Comparison of ENCODE assay signal across 10 cellular contexts in genomic region chr11:126163074-126163700, GRCh38. TPM values are rescaled to one million over a fixed set of nuclear protein-coding genes. Genes with fewer than 3 reads are reported as not detected.
DNase-seq lines count a peak whose midpoint lies in the region; TF ChIP-seq lines count a peak whose summit lies in the region.
"Had no signal": no experiment of that assay in that cellular context is flagged by ENCODE, and none has a peak within 500 bp of the region (broad histone marks: within the 10 kb centered on the region; RNA-seq: fewer than 3 reads in every experiment).

No MANE protein-coding gene starts in this region.

- H3K4me3 ChIP-seq in BJ (ENCODE audit: low read depth, low read length) (no peak overlapping the region), MG63 (no peak overlapping the region)

- H3K4me1 Mint-ChIP-seq in neural crest cell = peaks cover 27% of the 10 kb centered on the region
- H3K4me1 Mint-ChIP-seq in activated CD4-positive, alpha-beta memory T cell treated with anti-CD3 and anti-CD28 coated beads for 36 hours (ENCODE audit: low read depth) = peaks cover 2% of the 10 kb centered on the region

- no peaks in the 10 kb centered on the region for H3K9me3 ChIP-seq in MG63

- no peak overlapping the region for H3K27ac Mint-ChIP-seq in neural crest cell (ENCODE audit: unreplicated experiment)
- H3K27ac Mint-ChIP-seq in activated CD4-positive, alpha-beta memory T cell treated with anti-CD3 and anti-CD28 coated beads for 36 hours = no peak overlapping the region
- H3K27ac Mint-ChIP-seq: T-helper 1 cell treated with Interleukin-12 subunit alpha and Interleukin-12 subunit beta and Interleukin-4 antibody, amounts not matched to agents 30 μg/mL and 1 μg/mL, for 36 hours had no signal

- CTCF ChIA-PET in BJ (lab: Yijun Ruan, JAX) = interaction anchor here (0.9 to 1.6 kb wide), 3 partner anchors 9 to 20 kb away, joined by 3 to 4 read pairs (median 3); no protein-coding TSS in a partner anchor
- CTCF ChIA-PET in activated CD4-positive, alpha-beta memory T cell treated with anti-CD3 and anti-CD28 coated beads for 36 hours (lab: Charles Lee) = no interaction called here

- H3K4me3 Mint-ChIP-seq in neural crest cell = no peak overlapping the region
- no peak overlapping the region for H3K4me3 Mint-ChIP-seq in activated CD4-positive, alpha-beta memory T cell treated with anti-CD3 and anti-CD28 coated beads for 36 hours
- H3K4me3 Mint-ChIP-seq: T-helper 1 cell treated with Interleukin-12 subunit alpha and Interleukin-12 subunit beta and Interleukin-4 antibody, amounts not matched to agents 30 μg/mL and 1 μg/mL, for 36 hours had no signal

- POLR2A ChIA-PET in BJ (lab: Charles Lee) = interaction anchor here (0.5 to 1.1 kb wide), 3 partner anchors 10 to 49 kb away, joined by 3 to 6 read pairs (median 4); no protein-coding TSS in a partner anchor
- POLR2A ChIA-PET in activated CD4-positive, alpha-beta memory T cell treated with anti-CD3 and anti-CD28 coated beads for 36 hours (lab: Charles Lee) = no interaction called here

- H3K27me3 Mint-ChIP-seq in neural crest cell (ENCODE audit: low read depth) = peaks cover 67% of the 10 kb centered on the region
- peaks cover 4% of the 10 kb centered on the region for H3K27me3 Mint-ChIP-seq in activated CD4-positive, alpha-beta memory T cell treated with anti-CD3 and anti-CD28 coated beads for 36 hours

- no peaks in the 10 kb centered on the region for H3K36me3 Mint-ChIP-seq in neural crest cell (ENCODE audit: low read depth)
- no peaks in the 10 kb centered on the region for H3K36me3 Mint-ChIP-seq in activated CD4-positive, alpha-beta memory T cell treated with anti-CD3 and anti-CD28 coated beads for 36 hours

- H3K27me3 ChIP-seq in BJ (ENCODE audit: control insufficient read depth, insufficient read depth, low read length) (peaks cover 7% of the 10 kb centered on the region), MG63 (no peaks in the 10 kb centered on the region)

- intact Hi-C loops in activated CD4-positive, alpha-beta memory T cell treated with anti-CD3 and anti-CD28 coated beads for 36 hours (cut with micrococcal nuclease) = no loop called here

- peak; percentile 26; the same call in 1 of the 2 replicates for TF ChIP-seq CTCF in BJ (IDR thresholded peaks at IDR 0.05; ENCODE audit: insufficient read depth, low read depth, low read length)
- peak; percentile 38 for TF ChIP-seq CTCF in neural crest cell (conservative IDR thresholded peaks at IDR 0.05)

- DNase-seq in BJ (ENCODE audit: low read depth) (peak; percentile 91), MG63 (peak; percentile 95), ecto neural progenitor cell (ENCODE audit: low spot score) (peak; percentile 73), neural crest cell (ENCODE audit: low read depth, low spot score) (no peak), globus pallidus (ENCODE audit: low spot score) (no peak), NCI-H2107 treated with DMSO at 0.1 percent for 48 hours (lab: John Stamatoyannopoulos, UW; ENCODE audit: unreplicated experiment) (no peak), NK-92 (lab: John Stamatoyannopoulos, UW; ENCODE audit: unreplicated experiment) (no peak)
- DNase-seq in activated CD4-positive, alpha-beta memory T cell treated with anti-CD3 and anti-CD28 coated beads for 36 hours = no peak
- DNase-seq: activated naive CD4-positive, alpha-beta T cell treated with anti-CD3 and anti-CD28 coated beads, Interleukin-2, amount 50 U/mL, for 16 hours had no signal

- no peaks in the 10 kb centered on the region for H3K9me3 Mint-ChIP-seq in neural crest cell
- no peaks in the 10 kb centered on the region for H3K9me3 Mint-ChIP-seq in activated CD4-positive, alpha-beta memory T cell treated with anti-CD3 and anti-CD28 coated beads for 36 hours
- H3K9me3 Mint-ChIP-seq: T-helper 1 cell treated with Interleukin-12 subunit alpha and Interleukin-12 subunit beta and Interleukin-4 antibody, amounts not matched to agents 30 μg/mL and 1 μg/mL, for 36 hours had no signal

- H3K36me3 ChIP-seq in BJ (ENCODE audit: control insufficient read depth, insufficient read depth, low read length) (no peaks in the 10 kb centered on the region), MG63 (no peaks in the 10 kb centered on the region)

RNA-seq across cellular contexts. Expression of gene RPUSD4, which starts 48.3 kb away (rescaled TPM):
- polyA plus RNA-seq in BJ (2011; rRNA removed) = 18.9 and 31.8 TPM in 2 replicates
- polyA minus RNA-seq in BJ (2011; rRNA and poly(A)+ RNA removed) = 24.2 and 46.9 TPM in 2 replicates
- 18.8 and 29.0 TPM in 2 replicates for total RNA-seq in MG63 (2014; rRNA removed; shearing (Covaris generic); ENCODE audit: low replicate concordance)
- total RNA-seq in neural crest cell = 45.1 and 45.3 TPM in 2 replicates
- 10 to 100 TPM; 32.4 to 34.1 TPM for total RNA-seq in activated CD4-positive, alpha-beta memory T cell treated with anti-CD3 and anti-CD28 coated beads for 36 hours

RNA-seq across cellular contexts. Expression of gene FAM118B, which starts 48.4 kb away (rescaled TPM):
- 14.2 and 24.5 TPM in 2 replicates for polyA plus RNA-seq in BJ (2011; rRNA removed)
- 5.2 and 5.5 TPM in 2 replicates for polyA minus RNA-seq in BJ (2011; rRNA and poly(A)+ RNA removed)
- total RNA-seq in MG63 (2014; rRNA removed; shearing (Covaris generic); ENCODE audit: low replicate concordance) = 16.9 and 19.8 TPM in 2 replicates
- total RNA-seq in neural crest cell = 28.4 and 30.1 TPM in 2 replicates
- total RNA-seq in activated CD4-positive, alpha-beta memory T cell treated with anti-CD3 and anti-CD28 coated beads for 36 hours = 1 to 10 TPM; 8.0 to 9.7 TPM

Comparison
In these comparisons a context has a peak if more than half of its experiments do, and no peak if none do; other contexts are left out.
1. DNase-seq: peak in BJ (single experiment), MG63 (single experiment) and ecto neural progenitor cell (single experiment); none in neural crest cell (single experiment), globus pallidus (single experiment), NCI-H2107 treated with DMSO at 0.1 percent for 48 hours (single experiment), activated CD4-positive, alpha-beta memory T cell treated with anti-CD3 and anti-CD28 coated beads for 36 hours (single experiment) and NK-92 (single experiment).